20 cellular contexts compared by ENCODE assay signal in genomic region chr5:10289991-10290390, GRCh38. TPM values are rescaled to one million over a fixed set of nuclear protein-coding genes. Genes with fewer than 3 reads are reported as not detected.
DNase-seq lines count a peak whose midpoint lies in the region; ATAC-seq, FAIRE-seq and TF ChIP-seq lines count a peak whose summit lies in the region.
"Had no signal": no experiment of that assay in that cellular context is flagged by ENCODE, and none has a peak within 500 bp of the region (broad histone marks: within the 10 kb centered on the region; RNA-seq: fewer than 3 reads in every experiment).

No MANE protein-coding gene starts in this region.

- no peaks in the 10 kb centered on the region for H3K79me2 ChIP-seq in HepG2 (ENCODE audit: insufficient read depth, low read length)

- H3K9me3 Mint-ChIP-seq in natural killer cell treated with Interleukin-12 subunit alpha and Interleukin-12 subunit beta and Interleukin-15 and Interleukin-18, amount 100 ng/mL, for 72 hours = no peaks in the 10 kb centered on the region
- H3K9me3 Mint-ChIP-seq: dendritic cell treated with granulocyte-macrophage colony-stimulating factor and Interleukin-4, amounts not matched to agents 40 ng/mL and 50 ng/mL, for 4 days; T-helper 1 cell treated with Interleukin-12 subunit alpha and Interleukin-12 subunit beta and Interleukin-4 antibody, amounts not matched to agents 30 μg/mL and 1 μg/mL, for 36 hours had no signal

- H3K9ac ChIP-seq in liver (ENCODE audit: low read depth in 1 of 2, low read length in 2 of 2) (peak overlapping the region in 1 of 2 donors; percentile 92), HepG2 (ENCODE audit: insufficient read depth, low read depth, low read length) (no peak overlapping the region), iPS-20b (ENCODE audit: low read depth, low read length) (no peak overlapping the region)

- H3K4me3 ChIP-seq in liver (ENCODE audit: low read depth in 1 of 3, low read length in 3 of 3) = no peak overlapping the region
- H3K4me3 ChIP-seq in HepG2 (replicated peaks in 1 of 3; ENCODE audit: insufficient read depth in 1 of 3, low read depth in 2 of 3, low read length in 3 of 3) = no peak overlapping the region
- H3K4me3 ChIP-seq in iPS-20b (ENCODE audit: low read length) = no peak overlapping the region
- peak overlapping the region; percentile 24 to 49 (median 36) for H3K4me3 ChIP-seq in gastrocnemius medialis
- H3K4me3 ChIP-seq: cardiac muscle cell, SK-N-MC had no signal

- in situ Hi-C loops in HepG2 (cut with HindIII; ENCODE audit: extremely low pct_ligation_motif_present, low pct_unique_long_range_greater_than_20kb) (loop anchor here (10.0 kb wide), 2 partner anchors 75 to 335 kb away; no protein-coding TSS in a partner anchor), gastrocnemius medialis (cut with MboI; ENCODE audit: low sequenced_read_pairs in 4 of 4) (loop anchor here in 3 of 4 donors (10.0 to 25.0 kb wide), 4 partner anchors 115 to 347 kb away; no protein-coding TSS in a partner anchor)

- CTCF ChIA-PET in HepG2 (lab: Yijun Ruan, JAX; ENCODE audit: low intra/inter-chr PET ratio, low total read pairs) = no interaction called here
- CTCF ChIA-PET in GM10248 (lab: Yijun Ruan, JAX) = no interaction called here

- H3K27me3 ChIP-seq in liver (ENCODE audit: control insufficient read depth in 4 of 4, insufficient read depth in 4 of 4, low read length in 3 of 4) = no peaks in the 10 kb centered on the region
- no peaks in the 10 kb centered on the region for H3K27me3 ChIP-seq in HepG2 (ENCODE audit: control insufficient read depth in 1 of 2, insufficient read depth in 2 of 2, low read length in 2 of 2)
- H3K27me3 ChIP-seq in iPS-20b (ENCODE audit: insufficient read depth, low read length) = no peaks in the 10 kb centered on the region
- H3K27me3 ChIP-seq in gastrocnemius medialis = no peaks in the 10 kb centered on the region
- H3K27me3 ChIP-seq: BE2C, cardiac muscle cell had no signal

- H3K9me3 ChIP-seq in liver (ENCODE audit: control insufficient read depth in 4 of 4, low read length in 3 of 4) (no peaks in the 10 kb centered on the region), HepG2 (ENCODE audit: low read length) (no peaks in the 10 kb centered on the region), iPS-20b (ENCODE audit: insufficient read depth, low read depth, low read length) (no peaks in the 10 kb centered on the region), gastrocnemius medialis (no peaks in the 10 kb centered on the region)
- H3K9me3 ChIP-seq: BE2C had no signal

- DNase-seq in HepG2 (ENCODE audit: low spot score) (no peak), gastrocnemius medialis (peak; percentile 90 to 93), H4 (ENCODE audit: low spot score) (no peak), GM10248 (ENCODE audit: extremely low spot score) (no peak), ecto neural progenitor cell (ENCODE audit: low spot score) (no peak)
- DNase-seq in natural killer cell treated with Interleukin-12 subunit alpha and Interleukin-12 subunit beta and Interleukin-15 and Interleukin-18, amount 100 ng/mL, for 72 hours (ENCODE audit: low spot score) = no peak
- DNase-seq: activated CD8-positive, alpha-beta T cell treated with anti-CD3 and anti-CD28 coated beads, Interleukin-2, amount 10 ng/mL, durations not matched to agents 7 days and 5 days; activated naive CD4-positive, alpha-beta T cell treated with Interleukin-2 at 50 U/mL for 16 hours; activated T-cell treated with anti-CD3 and anti-CD28 coated beads, Interleukin-2, amount 50 U/mL, for 1 hour; amniotic stem cell; DND-41; glutamatergic neuron; mesenchymal stem cell had no signal

- H3K27ac ChIP-seq in liver (ENCODE audit: low read depth in 1 of 2, low read length in 2 of 2) (peak overlapping the region; percentile 94 to 98), HepG2 (ENCODE audit: extremely low read length, insufficient read depth, low read length) (no peak overlapping the region), iPS-20b (ENCODE audit: low read length) (peak overlapping the region; percentile 37), gastrocnemius medialis (peak overlapping the region; percentile 91 to 100 (median 96))
- H3K27ac ChIP-seq: cardiac muscle cell had no signal

- H3K36me3 ChIP-seq in liver (ENCODE audit: control insufficient read depth in 4 of 4, insufficient read depth in 3 of 4, low read depth in 1 of 4, low read length in 3 of 4) (peaks cover 0 to 13% (median 11%) of the 10 kb centered on the region in 4 donors), HepG2 (replicated peaks in 1 of 2; ENCODE audit: control insufficient read depth in 1 of 2, insufficient read depth in 2 of 2, low read length in 2 of 2) (peaks cover 2 to 15% of the 10 kb centered on the region in 2 experiments; a peak in 3 of 5 replicates), iPS-20b (ENCODE audit: insufficient read depth, low read depth, low read length) (peaks cover 5% of the 10 kb centered on the region; the same call in 1 of the 2 replicates), gastrocnemius medialis (no peaks in the 10 kb centered on the region)
- H3K36me3 ChIP-seq: BE2C, cardiac muscle cell had no signal

- H3K4me1 Mint-ChIP-seq in natural killer cell treated with Interleukin-12 subunit alpha and Interleukin-12 subunit beta and Interleukin-15 and Interleukin-18, amount 100 ng/mL, for 72 hours (ENCODE audit: low read depth in 2 of 2) = no peaks in the 10 kb centered on the region

- H3K36me3 Mint-ChIP-seq in natural killer cell treated with Interleukin-12 subunit alpha and Interleukin-12 subunit beta and Interleukin-15 and Interleukin-18, amount 100 ng/mL, for 72 hours = no peaks in the 10 kb centered on the region

- no peak overlapping the region for H3K4me3 Mint-ChIP-seq in natural killer cell treated with Interleukin-12 subunit alpha and Interleukin-12 subunit beta and Interleukin-15 and Interleukin-18, amount 100 ng/mL, for 72 hours
- H3K4me3 Mint-ChIP-seq: activated CD8-positive, alpha-beta T cell treated with anti-CD3 and anti-CD28 coated beads, Interleukin-2, amount 10 ng/mL, durations not matched to agents 7 days and 5 days; dendritic cell treated with granulocyte-macrophage colony-stimulating factor and Interleukin-4, amounts not matched to agents 40 ng/mL and 50 ng/mL, for 4 days; T-helper 1 cell treated with Interleukin-12 subunit alpha and Interleukin-12 subunit beta and Interleukin-4 antibody, amounts not matched to agents 30 μg/mL and 1 μg/mL, for 36 hours had no signal

- no peak for TF ChIP-seq CTCF in liver (IDR thresholded peaks at IDR 0.05; ENCODE audit: low read depth, low read length, missing input control)
- no peak for TF ChIP-seq CTCF in HepG2 (CRISPR knock-in tag; IDR thresholded peaks at IDR 0.05)
- no peak for TF ChIP-seq CTCF in gastrocnemius medialis (IDR thresholded peaks at IDR 0.05 in 4 of 5, conservative IDR thresholded peaks at IDR 0.05 in 1 of 5)
- TF ChIP-seq CTCF in GM10248 (IDR thresholded peaks at IDR 0.05; ENCODE audit: control extremely low read depth, extremely low read depth, low read depth, missing control alignments) = no peak

- peaks cover 1 to 29% (median 26%) of the 10 kb centered on the region in 4 donors for H3K4me1 ChIP-seq in liver (ENCODE audit: control insufficient read depth in 4 of 4, insufficient read depth in 4 of 4, low read length in 3 of 4)
- no peaks in the 10 kb centered on the region for H3K4me1 ChIP-seq in HepG2 (ENCODE audit: insufficient read depth, low read length)
- no peaks in the 10 kb centered on the region for H3K4me1 ChIP-seq in iPS-20b (ENCODE audit: insufficient read depth, low read length)
- H3K4me1 ChIP-seq in gastrocnemius medialis = peaks cover 40 to 57% of the 10 kb centered on the region in 2 donors

- H2AFZ ChIP-seq in HepG2 (ENCODE audit: low read length) = no peak overlapping the region

- BruUV-seq in HepG2 (replicated peaks; lab: Mats Ljungman, UMichigan) = no TSS peak

- H4K20me1 ChIP-seq in HepG2 (ENCODE audit: insufficient read depth, low read length) = no peaks in the 10 kb centered on the region

- no peak overlapping the region for H3K4me2 ChIP-seq in HepG2 (ENCODE audit: low read depth, low read length)

- H3K27me3 Mint-ChIP-seq in natural killer cell treated with Interleukin-12 subunit alpha and Interleukin-12 subunit beta and Interleukin-15 and Interleukin-18, amount 100 ng/mL, for 72 hours = peaks cover 16 to 17% of the 10 kb centered on the region in 2 donors

- TF ChIP-seq POLR2A in HepG2 (IDR thresholded peaks at IDR 0.05; ENCODE audit: insufficient read depth in 1 of 2, low read depth in 2 of 2, low read length in 2 of 2) (no peak), gastrocnemius medialis (IDR thresholded peaks at IDR 0.05) (peak; percentile 68 to 70)

- 45% methylated on average over 10 of the region's 10 CpGs for WGBS in liver
- WGBS in HepG2 (ENCODE audit: low lambda C conversion rate) = 94% methylated on average over 6 of the region's 10 CpGs

- no peak for TF ChIP-seq EP300 in HepG2 (IDR thresholded peaks at IDR 0.05; ENCODE audit: low read depth in 2 of 2, low read length in 2 of 2)
- TF ChIP-seq EP300 in HepG2 (CRISPR knock-in tag; IDR thresholded peaks at IDR 0.05; ENCODE audit: borderline replicate concordance) = no peak

- POLR2A ChIA-PET in HepG2 (lab: Yijun Ruan, JAX) = interaction anchor here (1.3 kb wide), 1 partner anchor 17 kb away, joined by 3 read pairs; no protein-coding TSS in a partner anchor
- POLR2A ChIA-PET in GM10248 (lab: Yijun Ruan, JAX) = no interaction called here

- intact Hi-C loops in HepG2 (cut with micrococcal nuclease; ENCODE audit: unreplicated experiment) (no loop called here), gastrocnemius medialis (cut with DNase I; ENCODE audit: low total_unique reads) (loop anchor here (1.0 to 2.0 kb wide), 3 partner anchors 11 to 62 kb away; no protein-coding TSS in a partner anchor)

- ATAC-seq in HepG2 (no peak), gastrocnemius medialis (peak; percentile 62 to 67)
- no peak for ATAC-seq in natural killer cell treated with Interleukin-12 subunit alpha and Interleukin-12 subunit beta and Interleukin-15 and Interleukin-18, amount 100 ng/mL, for 72 hours
- ATAC-seq: activated CD8-positive, alpha-beta T cell treated with anti-CD3 and anti-CD28 coated beads, Interleukin-2, amount 10 ng/mL, durations not matched to agents 7 days and 5 days had no signal

- no peak for FAIRE-seq in HepG2 (lab: Jason Lieb, UNC)

- TF ChIP-seq RAD21 in liver (IDR thresholded peaks at IDR 0.05) = no peak
- no peak for TF ChIP-seq RAD21 in HepG2 (CRISPR knock-in tag; IDR thresholded peaks at IDR 0.05)

- no peak overlapping the region for H3K27ac Mint-ChIP-seq in natural killer cell treated with Interleukin-12 subunit alpha and Interleukin-12 subunit beta and Interleukin-15 and Interleukin-18, amount 100 ng/mL, for 72 hours
- H3K27ac Mint-ChIP-seq: activated CD8-positive, alpha-beta T cell treated with anti-CD3 and anti-CD28 coated beads, Interleukin-2, amount 10 ng/mL, durations not matched to agents 7 days and 5 days; dendritic cell treated with granulocyte-macrophage colony-stimulating factor and Interleukin-4, amounts not matched to agents 40 ng/mL and 50 ng/mL, for 4 days; T-helper 1 cell treated with Interleukin-12 subunit alpha and Interleukin-12 subunit beta and Interleukin-4 antibody, amounts not matched to agents 30 μg/mL and 1 μg/mL, for 36 hours had no signal

RNA-seq across cellular contexts. Expression of gene CMBL, which starts 17.7 kb away (rescaled TPM):
- total RNA-seq in liver = 10 to 100 TPM in 1 of 2 donors, 1 to 10 TPM in 1; 6.8 to 33.7 TPM
- 10 to 100 TPM; 49.8 to 56.1 TPM for polyA plus RNA-seq in liver
- 11.5 and 19.6 TPM in 2 replicates for total RNA-seq in HepG2 (2016; rRNA removed; fragmentation: Illumina TruSeq; extraction: Trizol)
- 5.2 TPM in 2 replicates for total RNA-seq in HepG2 (2016; cell fraction: cytosol; rRNA removed; fragmentation: Illumina TruSeq; extraction: Trizol; ENCODE audit: low read depth)
- total RNA-seq in HepG2 (2016; cell fraction: insoluble cytoplasmic fraction; rRNA removed; fragmentation: Illumina TruSeq; extraction: Trizol) = 10.8 and 20.2 TPM in 2 replicates
- total RNA-seq in HepG2 (2016; cell fraction: membrane; rRNA removed; fragmentation: Illumina TruSeq; extraction: Trizol) = 16.6 and 16.8 TPM in 2 replicates
- total RNA-seq in HepG2 (2016; cell fraction: nucleus; rRNA removed; fragmentation: Illumina TruSeq; extraction: Trizol) = 6.0 and 7.0 TPM in 2 replicates
- 12.7 and 17.0 TPM in 2 replicates for polyA plus RNA-seq in HepG2 (2011; rRNA removed)
- 17.0 and 27.6 TPM in 2 replicates for polyA plus RNA-seq in HepG2 (2011; cell fraction: cytosol; rRNA removed)
- 4.1 and 7.8 TPM in 2 replicates for polyA plus RNA-seq in HepG2 (2011; cell fraction: nucleus; rRNA removed)
- polyA plus RNA-seq in HepG2 (2012) = 16.9 and 18.5 TPM in 2 replicates
- 9.6 and 10.7 TPM in 2 replicates for polyA plus RNA-seq in HepG2 (2016; cell fraction: cytosol; fragmentation: Illumina TruSeq; extraction: Trizol; ENCODE audit: low read depth)
- polyA plus RNA-seq in HepG2 (2016; cell fraction: insoluble cytoplasmic fraction; fragmentation: Illumina TruSeq; extraction: Trizol; ENCODE audit: low read depth) = 42.7 and 43.4 TPM in 2 replicates
- polyA plus RNA-seq in HepG2 (2016; cell fraction: membrane; fragmentation: Illumina TruSeq; extraction: Trizol; ENCODE audit: low read depth) = 22.0 and 22.7 TPM in 2 replicates
- polyA plus RNA-seq in HepG2 (2016; cell fraction: nucleus; fragmentation: Illumina TruSeq; extraction: Trizol; ENCODE audit: insufficient read depth, low read depth) = 16.1 and 16.6 TPM in 2 replicates
- 30.1 and 125 TPM in 2 replicates for polyA minus RNA-seq in HepG2 (2011; rRNA and poly(A)+ RNA removed; ENCODE audit: low replicate concordance)
- 17.9 and 19.5 TPM in 2 replicates for polyA minus RNA-seq in HepG2 (2011; cell fraction: cytosol; rRNA and poly(A)+ RNA removed)
- 4.9 and 8.1 TPM in 2 replicates for polyA minus RNA-seq in HepG2 (2011; cell fraction: nucleus; rRNA and poly(A)+ RNA removed)
- 10 to 100 TPM in 3 of 4 donors, 1 to 10 TPM in 1; 7.8 to 46.7 (median 35.6) TPM for total RNA-seq in gastrocnemius medialis
- total RNA-seq in H4 (2014; rRNA removed; shearing (Covaris generic)) = 21.4 and 23.2 TPM in 2 replicates
- under 1 TPM in 1 of 2 donors, not detected in 1; 0.36 TPM for total RNA-seq in natural killer cell treated with Interleukin-12 subunit alpha and Interleukin-12 subunit beta and Interleukin-15 and Interleukin-18, amount 100 ng/mL, for 72 hours

RNA-seq across cellular contexts. Expression of gene CCT5, which starts 39.9 kb away (rescaled TPM):
- total RNA-seq in liver (100 to 1,000 TPM; 130 to 157 TPM), HepG2 (2016; rRNA removed; fragmentation: Illumina TruSeq; extraction: Trizol) (708 and 1,053 TPM in 2 replicates), gastrocnemius medialis (100 to 1,000 TPM; 201 to 329 (median 267) TPM)
- polyA plus RNA-seq in liver (10 to 100 TPM; 68.4 to 79.6 TPM), HepG2 (2011; rRNA removed) (294 and 319 TPM in 2 replicates)
- total RNA-seq in HepG2 (2016; cell fraction: cytosol; rRNA removed; fragmentation: Illumina TruSeq; extraction: Trizol; ENCODE audit: low read depth) = 114 and 133 TPM in 2 replicates
- 720 and 1,097 TPM in 2 replicates for total RNA-seq in HepG2 (2016; cell fraction: insoluble cytoplasmic fraction; rRNA removed; fragmentation: Illumina TruSeq; extraction: Trizol)
- 191 and 222 TPM in 2 replicates for total RNA-seq in HepG2 (2016; cell fraction: membrane; rRNA removed; fragmentation: Illumina TruSeq; extraction: Trizol)
- total RNA-seq in HepG2 (2016; cell fraction: nucleus; rRNA removed; fragmentation: Illumina TruSeq; extraction: Trizol) = 268 and 275 TPM in 2 replicates
- 302 and 393 TPM in 2 replicates for polyA plus RNA-seq in HepG2 (2011; cell fraction: cytosol; rRNA removed)
- 114 and 130 TPM in 2 replicates for polyA plus RNA-seq in HepG2 (2011; cell fraction: nucleus; rRNA removed)
- 339 and 386 TPM in 2 replicates for polyA plus RNA-seq in HepG2 (2012)
- 82.0 and 88.3 TPM in 2 replicates for polyA plus RNA-seq in HepG2 (2016; cell fraction: cytosol; fragmentation: Illumina TruSeq; extraction: Trizol; ENCODE audit: low read depth)
- 785 and 829 TPM in 2 replicates for polyA plus RNA-seq in HepG2 (2016; cell fraction: insoluble cytoplasmic fraction; fragmentation: Illumina TruSeq; extraction: Trizol; ENCODE audit: low read depth)
- polyA plus RNA-seq in HepG2 (2016; cell fraction: membrane; fragmentation: Illumina TruSeq; extraction: Trizol; ENCODE audit: low read depth) = 96.5 and 109 TPM in 2 replicates
- polyA plus RNA-seq in HepG2 (2016; cell fraction: nucleus; fragmentation: Illumina TruSeq; extraction: Trizol; ENCODE audit: insufficient read depth, low read depth) = 284 and 310 TPM in 2 replicates
- 354 and 1,739 TPM in 2 replicates for polyA minus RNA-seq in HepG2 (2011; rRNA and poly(A)+ RNA removed; ENCODE audit: low replicate concordance)
- polyA minus RNA-seq in HepG2 (2011; cell fraction: cytosol; rRNA and poly(A)+ RNA removed) = 264 and 280 TPM in 2 replicates
- 179 and 238 TPM in 2 replicates for polyA minus RNA-seq in HepG2 (2011; cell fraction: nucleus; rRNA and poly(A)+ RNA removed)
- total RNA-seq in H4 (2014; rRNA removed; shearing (Covaris generic)) = 1,083 and 1,127 TPM in 2 replicates
- total RNA-seq in natural killer cell treated with Interleukin-12 subunit alpha and Interleukin-12 subunit beta and Interleukin-15 and Interleukin-18, amount 100 ng/mL, for 72 hours = 100 to 1,000 TPM; 311 to 417 TPM

RNA-seq across cellular contexts. Expression of gene ATPSCKMT, which starts 40.3 kb away (rescaled TPM):
- total RNA-seq in liver = 10 to 100 TPM; 11.9 to 21.9 TPM
- 1 to 10 TPM; 8.3 to 8.5 TPM for polyA plus RNA-seq in liver
- 12.1 and 15.0 TPM in 2 replicates for total RNA-seq in HepG2 (2016; rRNA removed; fragmentation: Illumina TruSeq; extraction: Trizol)
- 4.0 and 4.9 TPM in 2 replicates for total RNA-seq in HepG2 (2016; cell fraction: cytosol; rRNA removed; fragmentation: Illumina TruSeq; extraction: Trizol; ENCODE audit: low read depth)
- 13.6 and 19.6 TPM in 2 replicates for total RNA-seq in HepG2 (2016; cell fraction: insoluble cytoplasmic fraction; rRNA removed; fragmentation: Illumina TruSeq; extraction: Trizol)
- total RNA-seq in HepG2 (2016; cell fraction: membrane; rRNA removed; fragmentation: Illumina TruSeq; extraction: Trizol) = 4.1 and 5.4 TPM in 2 replicates
- 16.6 and 21.5 TPM in 2 replicates for total RNA-seq in HepG2 (2016; cell fraction: nucleus; rRNA removed; fragmentation: Illumina TruSeq; extraction: Trizol)
- polyA plus RNA-seq in HepG2 (2011; rRNA removed) = 3.7 and 5.7 TPM in 2 replicates
- polyA plus RNA-seq in HepG2 (2011; cell fraction: cytosol; rRNA removed) = 5.1 and 9.0 TPM in 2 replicates
- 3.9 and 7.9 TPM in 2 replicates for polyA plus RNA-seq in HepG2 (2011; cell fraction: nucleus; rRNA removed)
- polyA plus RNA-seq in HepG2 (2012) = 4.2 and 4.3 TPM in 2 replicates
- 1.1 and 1.9 TPM in 2 replicates for polyA plus RNA-seq in HepG2 (2016; cell fraction: cytosol; fragmentation: Illumina TruSeq; extraction: Trizol; ENCODE audit: low read depth)
- 10.6 and 12.7 TPM in 2 replicates for polyA plus RNA-seq in HepG2 (2016; cell fraction: insoluble cytoplasmic fraction; fragmentation: Illumina TruSeq; extraction: Trizol; ENCODE audit: low read depth)
- 2.4 and 2.7 TPM in 2 replicates for polyA plus RNA-seq in HepG2 (2016; cell fraction: membrane; fragmentation: Illumina TruSeq; extraction: Trizol; ENCODE audit: low read depth)
- polyA plus RNA-seq in HepG2 (2016; cell fraction: nucleus; fragmentation: Illumina TruSeq; extraction: Trizol; ENCODE audit: insufficient read depth, low read depth) = 16.2 and 20.4 TPM in 2 replicates
- 5.1 and 23.0 TPM in 2 replicates for polyA minus RNA-seq in HepG2 (2011; rRNA and poly(A)+ RNA removed; ENCODE audit: low replicate concordance)
- 2.2 and 4.3 TPM in 2 replicates for polyA minus RNA-seq in HepG2 (2011; cell fraction: cytosol; rRNA and poly(A)+ RNA removed)
- polyA minus RNA-seq in HepG2 (2011; cell fraction: nucleus; rRNA and poly(A)+ RNA removed) = 17.3 and 18.8 TPM in 2 replicates
- total RNA-seq in gastrocnemius medialis = 10 to 100 TPM in 2 of 4 donors, 1 to 10 TPM in 2; 9.2 to 18.2 (median 10.5) TPM
- total RNA-seq in H4 (2014; rRNA removed; shearing (Covaris generic)) = 34.7 and 42.7 TPM in 2 replicates
- total RNA-seq in natural killer cell treated with Interleukin-12 subunit alpha and Interleukin-12 subunit beta and Interleukin-15 and Interleukin-18, amount 100 ng/mL, for 72 hours = 10 to 100 TPM; 20.5 to 40.9 TPM

Comparison
In these comparisons a context has a peak if more than half of its experiments do, and no peak if none do; other contexts are left out.
1. H3K4me3 ChIP-seq: peak in gastrocnemius medialis (4 of 4); none in liver (0 of 3), HepG2 (0 of 3) and iPS-20b (single experiment).
2. ATAC-seq: peak in gastrocnemius medialis (2 of 2); none in HepG2 (single experiment) and natural killer cell treated with Interleukin-12 subunit alpha and Interleukin-12 subunit beta and Interleukin-15 and Interleukin-18, amount 100 ng/mL, for 72 hours (0 of 2).
3. DNase-seq: peak in gastrocnemius medialis (2 of 2); none in HepG2 (single experiment), H4 (single experiment), natural killer cell treated with Interleukin-12 subunit alpha and Interleukin-12 subunit beta and Interleukin-15 and Interleukin-18, amount 100 ng/mL, for 72 hours (single experiment), GM10248 (single experiment) and ecto neural progenitor cell (single experiment).
4. POLR2A ChIP-seq: peak in gastrocnemius medialis (2 of 2); none in HepG2 (0 of 2).